6 cellular contexts compared by ENCODE assay signal in the genomic region with DNA sequence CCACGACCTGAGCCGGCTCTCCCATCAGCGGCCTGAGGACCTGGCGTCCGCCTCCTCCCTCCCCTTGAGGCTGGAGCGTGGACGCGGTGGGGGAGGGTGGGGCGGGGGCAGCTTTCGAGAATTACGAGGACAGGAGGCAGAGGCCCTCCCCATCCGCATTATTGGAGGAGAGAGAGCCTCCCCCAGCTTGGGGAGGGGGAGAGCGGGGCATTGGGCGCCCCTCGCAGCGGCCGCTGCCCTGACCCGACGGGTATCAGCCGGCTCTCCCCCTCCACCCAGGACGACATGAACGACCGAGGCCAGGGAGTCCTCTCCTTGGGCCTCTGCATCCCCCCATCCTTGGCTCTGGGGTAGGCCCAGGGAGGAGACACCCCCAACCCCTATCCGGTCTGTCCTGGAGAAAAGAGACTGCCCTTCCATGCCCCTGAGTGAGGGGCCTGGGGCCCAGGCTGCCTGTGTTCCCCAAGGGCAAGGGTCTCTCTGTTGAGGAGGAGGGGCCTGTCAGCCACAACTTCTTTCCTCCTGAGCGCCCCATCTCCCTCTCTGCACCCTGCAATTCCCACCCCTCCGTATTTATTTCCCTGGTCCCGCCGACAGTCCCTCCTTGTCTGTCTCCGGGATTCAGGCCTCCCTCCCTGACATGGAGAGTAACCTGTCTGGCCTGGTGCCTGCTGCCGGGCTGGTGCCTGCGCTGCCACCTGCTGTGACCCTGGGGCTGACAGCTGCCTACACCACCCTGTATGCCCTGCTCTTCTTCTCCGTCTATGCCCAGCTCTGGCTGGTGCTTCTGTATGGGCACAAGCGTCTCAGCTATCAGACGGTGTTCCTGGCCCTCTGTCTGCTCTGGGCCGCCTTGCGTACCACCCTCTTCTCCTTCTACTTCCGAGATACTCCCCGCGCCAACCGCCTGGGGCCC. TPM values are rescaled to one million over a fixed set of nuclear protein-coding genes. Genes with fewer than 3 reads are reported as not detected.
A peak's percentile ranks its signal among the peaks of the same experiment; 100 is the strongest.
DNase-seq lines count a peak whose midpoint lies in the region; ATAC-seq and TF ChIP-seq lines count a peak whose summit lies in the region.

No MANE protein-coding gene starts in this region.

- peak overlapping the region; percentile 70 for H3K4me3 ChIP-seq in HFF-Myc (replicated peaks; ENCODE audit: low read depth, low read length)
- peak overlapping the region; percentile 73 for H3K4me3 ChIP-seq in thymus (ENCODE audit: low read length)

- H3K36me3 ChIP-seq in thymus (ENCODE audit: control insufficient read depth, insufficient read depth), result peaks cover 19% of the 10 kb centered on the region

- peak; percentile 9 for TF ChIP-seq CTCF in HFF-Myc (IDR thresholded peaks at IDR 0.05; ENCODE audit: low read depth, low read length, missing control alignments)

- H3K4me1 ChIP-seq in thymus (ENCODE audit: control insufficient read depth, insufficient read depth, low read length), result peaks cover 14% of the 10 kb centered on the region

- 31% methylated on average over 40 of the region's 40 CpGs for WGBS in thymus

- no peak for DNase-seq in HFF-Myc (ENCODE audit: extremely low read depth, low read depth)
- DNase-seq in RPMI8226, result peak; percentile 83
- peak; percentile 36 for DNase-seq in glomerular visceral epithelial cell (ENCODE audit: extremely low spot score)

- H3K27ac ChIP-seq in thymus (ENCODE audit: low read depth), result peak overlapping the region; percentile 81

- H3K9me3 ChIP-seq in thymus (ENCODE audit: control insufficient read depth), result no peaks in the 10 kb centered on the region

- ATAC-seq in GM19035 (IDR thresholded peaks at IDR 0.05; ENCODE audit: unreplicated experiment) (no peak), GM18870 (IDR thresholded peaks at IDR 0.05; ENCODE audit: unreplicated experiment) (no peak)

- peaks cover 15% of the 10 kb centered on the region for H3K27me3 ChIP-seq in thymus (ENCODE audit: control insufficient read depth, insufficient read depth)

RNA-seq across cellular contexts. Expression of a gene that starts 0.5 kb away (rescaled TPM):
- 18.5 TPM for polyA plus RNA-seq in thymus

RNA-seq across cellular contexts. Expression of a gene that starts 1.7 kb away (rescaled TPM):
- 64.1 TPM for polyA plus RNA-seq in thymus

RNA-seq across cellular contexts. Expression of a gene that starts 5.0 kb away (rescaled TPM):
- not detected for polyA plus RNA-seq in thymus

RNA-seq across cellular contexts. Expression of a gene that starts 14.0 kb away (rescaled TPM):
- polyA plus RNA-seq in thymus, result 0.78 TPM

RNA-seq across cellular contexts. Expression of a gene that starts 19.2 kb away (rescaled TPM):
- 48.0 TPM for polyA plus RNA-seq in thymus
